15 cellular contexts compared by ENCODE assay signal in the genomic region with DNA sequence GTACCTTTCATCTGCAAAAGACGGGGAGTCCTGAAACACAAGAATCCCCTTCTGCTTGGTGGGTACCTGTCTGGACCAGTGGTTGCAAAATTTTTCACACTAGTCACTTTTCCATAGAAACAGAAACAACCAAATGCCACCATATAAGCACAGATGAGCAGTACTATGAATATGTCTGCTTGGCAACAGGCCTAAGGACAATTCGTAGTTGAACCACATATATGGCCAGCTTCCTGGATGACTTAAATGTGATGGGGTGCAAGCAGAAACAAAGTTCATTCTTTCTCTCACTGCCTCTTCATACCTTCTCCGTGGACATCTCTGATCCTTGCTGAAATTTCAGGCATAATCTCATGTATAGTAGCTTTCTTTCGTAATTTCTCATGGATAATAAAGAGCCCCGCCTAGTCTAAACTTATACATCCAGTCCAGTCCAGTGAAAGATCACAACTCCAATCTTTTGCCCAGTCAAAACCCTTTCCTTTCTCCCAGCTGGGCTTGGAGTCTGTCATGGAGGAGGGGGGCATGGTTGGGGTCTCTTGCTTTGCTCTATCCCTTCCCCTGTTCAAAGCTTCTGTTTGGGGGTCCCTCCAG. TPM values are rescaled to one million over a fixed set of nuclear protein-coding genes. Genes with fewer than 3 reads are reported as not detected.
DNase-seq lines count a peak whose midpoint lies in the region; ATAC-seq and TF ChIP-seq lines count a peak whose summit lies in the region.
"Had no signal": no experiment of that assay in that cellular context is flagged by ENCODE, and none has a peak within 500 bp of the region (broad histone marks: within the 10 kb centered on the region; RNA-seq: fewer than 3 reads in every experiment).

No MANE protein-coding gene starts in this region.

- ATAC-seq in stimulated activated naive CD8-positive, alpha-beta T cell treated with anti-CD3 and anti-CD28 coated beads, Interleukin-15, Interleukin-2, amounts not matched to agents 100 U/mL and 50 U/mL, for 24 hours, result peak; percentile 10
- ATAC-seq in HG02642 (IDR thresholded peaks at IDR 0.05; ENCODE audit: poor library complexity, unreplicated experiment) (no peak), HG03378 (IDR thresholded peaks at IDR 0.05; ENCODE audit: unreplicated experiment) (no peak)
- ATAC-seq: SK-N-SH treated with all-trans-retinoic acid at 6 μM for 48 hours had no signal

- H3K9me3 Mint-ChIP-seq in HFFc6 (no peaks in the 10 kb centered on the region), osteocyte (ENCODE audit: unreplicated experiment) (no peaks in the 10 kb centered on the region)

- H3K4me1 Mint-ChIP-seq in HFFc6 (ENCODE audit: low read depth) (peaks cover 16% of the 10 kb centered on the region), osteocyte (ENCODE audit: unreplicated experiment) (no peaks in the 10 kb centered on the region)

- peak; percentile 22 for DNase-seq in EH (ENCODE audit: low read depth)
- DNase-seq in HFFc6, result peak; percentile 30
- peak; percentile 44 for DNase-seq in epithelial cell of esophagus (ENCODE audit: low read depth)
- DNase-seq in stimulated activated naive CD8-positive, alpha-beta T cell treated with anti-CD3 and anti-CD28 coated beads, Interleukin-15, Interleukin-2, amounts not matched to agents 100 U/mL and 50 U/mL, for 24 hours, result no peak
- no peak for DNase-seq in osteocyte (ENCODE audit: extremely low spot score, unreplicated experiment)
- DNase-seq: NCI-H1930, NCI-H2171, NCI-H510A, NCI-H82, SHP77 had no signal

- H3K36me3 Mint-ChIP-seq in HFFc6 (ENCODE audit: low read depth) (no peaks in the 10 kb centered on the region), osteocyte (ENCODE audit: unreplicated experiment) (no peaks in the 10 kb centered on the region)

- H3K4me3 Mint-ChIP-seq in HFFc6 (no peak overlapping the region), osteocyte (ENCODE audit: unreplicated experiment) (no peak overlapping the region)

- H3K27ac Mint-ChIP-seq in HFFc6 (no peak overlapping the region), osteocyte (ENCODE audit: unreplicated experiment) (no peak overlapping the region)

- peaks cover 18% of the 10 kb centered on the region for H3K27me3 Mint-ChIP-seq in HFFc6 (ENCODE audit: insufficient read depth)
- peaks cover 6% of the 10 kb centered on the region for H3K27me3 Mint-ChIP-seq in osteocyte (ENCODE audit: unreplicated experiment)

- TF ChIP-seq CTCF in HFFc6 (IDR thresholded peaks at IDR 0.05), result no peak
- TF ChIP-seq CTCF in epithelial cell of esophagus (IDR thresholded peaks at IDR 0.05; ENCODE audit: insufficient read depth, low read depth, low read length, missing control alignments), result no peak
- no peak for TF ChIP-seq CTCF in osteocyte (IDR thresholded peaks at IDR 0.05)

- H3K4me3 ChIP-seq in epithelial cell of esophagus (ENCODE audit: low read length), result no peak overlapping the region
- H3K4me3 ChIP-seq: BLaER1 had no signal

RNA-seq across cellular contexts. Expression of a gene that starts 7.0 kb away (rescaled TPM):
- total RNA-seq in HFFc6 (2021; fragmentation: NEBNext Ultra II Directional; extraction: Animal tissue kit (Norgen Biotek cat#: 25700)), result not detected
- not detected in 2 replicates for total RNA-seq in osteocyte
- total RNA-seq: M059J had no signal

RNA-seq across cellular contexts. Expression of a gene that starts 16.9 kb away (rescaled TPM):
- under 1 TPM in 2 of 6 experiments, not detected in 4; 0.14 to 0.26 TPM for total RNA-seq in HFFc6 (2021; fragmentation: NEBNext Ultra II Directional; extraction: Animal tissue kit (Norgen Biotek cat#: 25700))
- not detected in 2 replicates for total RNA-seq in osteocyte
- total RNA-seq: M059J had no signal

RNA-seq across cellular contexts. Expression of a gene that starts 41.5 kb away (rescaled TPM):
- total RNA-seq in HFFc6 (2021; fragmentation: NEBNext Ultra II Directional; extraction: Animal tissue kit (Norgen Biotek cat#: 25700)), result 1 to 10 TPM in 2 of 6 experiments, under 1 TPM in 4; 0.28 to 1.3 (median 0.67) TPM
- not detected in 2 replicates for total RNA-seq in osteocyte

Comparison
In these comparisons a context has a peak if more than half of its experiments do, and no peak if none do; other contexts are left out.
1. DNase-seq: peak in EH (single experiment), HFFc6 (single experiment) and epithelial cell of esophagus (single experiment); none in stimulated activated naive CD8-positive, alpha-beta T cell treated with anti-CD3 and anti-CD28 coated beads, Interleukin-15, Interleukin-2, amounts not matched to agents 100 U/mL and 50 U/mL, for 24 hours (single experiment) and osteocyte (single experiment).